ENCODE assay signal across 25 cellular contexts in genomic region chr18:32300914-32301313, GRCh38.
A peak's percentile ranks its signal among the peaks of the same experiment; 100 is the strongest.
DNase-seq lines count a peak whose midpoint lies in the region; ATAC-seq and TF ChIP-seq lines count a peak whose summit lies in the region.
"Had no signal": no experiment of that assay in that cellular context is flagged by ENCODE, and none has a peak within 500 bp of the region (broad histone marks: within the 10 kb centered on the region; RNA-seq: fewer than 3 reads in every experiment).

No MANE protein-coding gene starts in this region.

- H3K4me3 Mint-ChIP-seq in effector memory CD8-positive, alpha-beta T cell, result no peak overlapping the region
- H3K4me3 Mint-ChIP-seq: activated CD4-positive, alpha-beta T cell treated with anti-CD3 and anti-CD28 coated beads for 36 hours; activated naive CD4-positive, alpha-beta T cell treated with anti-CD3 and anti-CD28 coated beads for 36 hours; activated T-cell treated with anti-CD3 and anti-CD28 coated beads, Interleukin-2, amount 50 U/mL, for 72 hours; CD8-positive, alpha-beta memory T cell; central memory CD8-positive, alpha-beta T cell; memory B cell; naive B cell; T-cell had no signal

- no peak for TF ChIP-seq CTCF in IMR-90 (conservative IDR thresholded peaks at IDR 0.05; ENCODE audit: low read depth, low read length)
- no peak for TF ChIP-seq CTCF in lung (IDR thresholded peaks at IDR 0.05; ENCODE audit: control extremely low read depth, extremely low read depth)
- no peak for TF ChIP-seq CTCF in thoracic aorta (IDR thresholded peaks at IDR 0.05)
- no peak for TF ChIP-seq CTCF in transverse colon (IDR thresholded peaks at IDR 0.05)

- H3K27me3 ChIP-seq in IMR-90 (ENCODE audit: control insufficient read depth, insufficient read depth, low read length) (no peaks in the 10 kb centered on the region), lung (ENCODE audit: control insufficient read depth, insufficient read depth) (no peaks in the 10 kb centered on the region), thoracic aorta (replicated peaks; ENCODE audit: insufficient read depth) (no peaks in the 10 kb centered on the region), transverse colon (no peaks in the 10 kb centered on the region)
- H3K27me3 ChIP-seq: right lobe of liver had no signal

- no peak overlapping the region for H3K27ac ChIP-seq in IMR-90 (ENCODE audit: insufficient read depth, low read length)
- peak overlapping the region in 1 of 2 donors; percentile 41 for H3K27ac ChIP-seq in lung (ENCODE audit: low read depth in 1 of 2, low read length in 1 of 2)
- H3K27ac ChIP-seq in thoracic aorta, result peak overlapping the region; percentile 86 to 93
- H3K27ac ChIP-seq in transverse colon, result peak overlapping the region in 2 of 4 donors; percentile 32 to 52
- H3K27ac ChIP-seq: right lobe of liver had no signal

- H3K9ac ChIP-seq in IMR-90 (ENCODE audit: low read depth, low read length), result no peak overlapping the region

- no peaks in the 10 kb centered on the region for H4K20me1 ChIP-seq in IMR-90 (ENCODE audit: insufficient read depth, low read length)

- no peak for ATAC-seq in IMR-90 (ENCODE audit: low read depth)
- ATAC-seq in lung (ENCODE audit: insufficient read depth, low FRiP score), result peak; percentile 37
- ATAC-seq in thoracic aorta (ENCODE audit: insufficient number of reproducible peaks, low FRiP score, low read depth), result no peak
- no peak for ATAC-seq in effector memory CD8-positive, alpha-beta T cell (replicated peaks)
- ATAC-seq: activated CD4-positive, alpha-beta T cell treated with anti-CD3 and anti-CD28 coated beads for 36 hours; activated T-cell treated with anti-CD3 and anti-CD28 coated beads, Interleukin-2, amount 50 U/mL, for 72 hours; right lobe of liver; T-cell had no signal

- H3K36me3 ChIP-seq in IMR-90 (ENCODE audit: control insufficient read depth, insufficient read depth, low read length) (no peaks in the 10 kb centered on the region), lung (ENCODE audit: control insufficient read depth in 2 of 2, insufficient read depth in 2 of 2, low read length in 2 of 2) (peaks cover 0 to 4% of the 10 kb centered on the region in 2 donors), thoracic aorta (peaks cover 3% of the 10 kb centered on the region), transverse colon (no peaks in the 10 kb centered on the region)
- H3K36me3 ChIP-seq: HAP-1, right lobe of liver had no signal

- H2BK5ac ChIP-seq in IMR-90 (ENCODE audit: low read depth, low read length, poor library complexity, severe bottlenecking), result no peak overlapping the region

- no peak overlapping the region for H2AFZ ChIP-seq in IMR-90 (replicated peaks; ENCODE audit: low read length, poor library complexity)

- no CpG with 5 or more reads among the region's 5 CpGs for WGBS in IMR-90 (ENCODE audit: extremely low coverage in 2 of 2, insufficient read length in 1 of 2), 2 experiments
- 79 to 82% methylated on average over 5 of the region's 5 CpGs for WGBS in lung, 2 donors
- 66 to 74% methylated on average over 4 to 5 of the region's 5 CpGs for WGBS in transverse colon (ENCODE audit: low coverage in 1 of 2), 2 donors

- no peak overlapping the region for H3K4me3 ChIP-seq in IMR-90 (ENCODE audit: insufficient read depth, low read depth, low read length)
- H3K4me3 ChIP-seq in lung, result no peak overlapping the region
- peak overlapping the region; percentile 39 for H3K4me3 ChIP-seq in thoracic aorta
- H3K4me3 ChIP-seq in transverse colon, result no peak overlapping the region
- H3K4me3 ChIP-seq: HAP-1, right lobe of liver had no signal

- intact Hi-C loops in IMR-90 (cut with micrococcal nuclease) (loop anchor here (5.0 kb wide), 1 partner anchor 81 kb away; no protein-coding TSS in a partner anchor), transverse colon (cut with DNase I; ENCODE audit: low total_unique reads) (no loop called here)

- DNase-seq in IMR-90, result peak; percentile 26
- DNase-seq in dedifferentiated amniotic fluid mesenchymal stem cell (ENCODE audit: extremely low spot score), result peak; percentile 82
- no peak for DNase-seq in lung (ENCODE audit: low spot score)
- no peak for DNase-seq in thoracic aorta (ENCODE audit: low spot score)
- no peak for DNase-seq in effector memory CD8-positive, alpha-beta T cell
- DNase-seq in NOMO-1 (lab: John Stamatoyannopoulos, UW; ENCODE audit: unreplicated experiment in 2 of 2), result no peak
- no peak for DNase-seq in SW480 (ENCODE audit: low spot score)
- DNase-seq in transverse colon, result no peak
- DNase-seq: activated CD4-positive, alpha-beta T cell treated with anti-CD3 and anti-CD28 coated beads for 36 hours; activated naive CD4-positive, alpha-beta T cell treated with anti-CD3 and anti-CD28 coated beads for 36 hours; activated T-cell treated with anti-CD3 and anti-CD28 coated beads, Interleukin-2, amount 50 U/mL, for 72 hours; anterior cingulate cortex; CD8-positive, alpha-beta memory T cell; glutamatergic neuron; MM.1S; naive B cell; NCI-H2171; NCI-H69; occipital lobe; right lobe of liver; SHP77; T-cell had no signal

- no peak overlapping the region for H2BK120ac ChIP-seq in IMR-90 (ENCODE audit: low read depth, low read length)

- in situ Hi-C loops in IMR-90 (cut with MboI; ENCODE audit: low sequenced_read_pairs), result no loop called here
- in situ Hi-C loops in transverse colon (cut with MboI; ENCODE audit: low pct_ligation_motif_present in 1 of 4, low pct_unique_long_range_greater_than_20kb in 1 of 4, low sequenced_read_pairs in 3 of 4), result no loop called here

- H3K4me1 ChIP-seq in IMR-90 (ENCODE audit: control insufficient read depth, insufficient read depth, low read length), result peaks cover 8% of the 10 kb centered on the region
- peaks cover 0 to 7% of the 10 kb centered on the region in 2 donors for H3K4me1 ChIP-seq in lung (ENCODE audit: control insufficient read depth in 2 of 2, insufficient read depth in 2 of 2, low read length in 2 of 2)
- peaks cover 27 to 45% of the 10 kb centered on the region in 2 donors for H3K4me1 ChIP-seq in thoracic aorta (ENCODE audit: control insufficient read depth in 1 of 2, low read depth in 2 of 2)
- peaks cover 0 to 22% (median 8%) of the 10 kb centered on the region in 4 donors for H3K4me1 ChIP-seq in transverse colon
- H3K4me1 ChIP-seq: HAP-1 had no signal

- no peaks in the 10 kb centered on the region for H3K79me1 ChIP-seq in IMR-90 (ENCODE audit: low read depth in 1 of 2, low read length in 2 of 2)

- H3K23ac ChIP-seq in IMR-90 (ENCODE audit: low read depth, low read length), result no peak overlapping the region

- H2AK9ac ChIP-seq in IMR-90 (replicated peaks; ENCODE audit: low read depth, low read length, poor library complexity), result no peak overlapping the region

- no peak overlapping the region for H3K4me2 ChIP-seq in IMR-90 (ENCODE audit: low read depth, low read length)

- H3K36me3 Mint-ChIP-seq in effector memory CD8-positive, alpha-beta T cell (ENCODE audit: insufficient read depth), result no peaks in the 10 kb centered on the region
- H3K36me3 Mint-ChIP-seq: CD8-positive, alpha-beta memory T cell; memory B cell; naive B cell; T-cell had no signal

- no TSS peak for BruUV-seq in IMR-90 (replicated peaks; lab: Mats Ljungman, UMichigan)

- TF ChIP-seq RAD21 in IMR-90 (IDR thresholded peaks at IDR 0.05; ENCODE audit: low read length), result no peak

- no peaks in the 10 kb centered on the region for H3K9me3 ChIP-seq in IMR-90 (ENCODE audit: control insufficient read depth, insufficient read depth, low read length)
- H3K9me3 ChIP-seq in lung (ENCODE audit: control insufficient read depth in 2 of 2, insufficient read depth in 1 of 2, low read length in 1 of 2), result no peaks in the 10 kb centered on the region
- H3K9me3 ChIP-seq in thoracic aorta, result no peaks in the 10 kb centered on the region
- H3K9me3 ChIP-seq in transverse colon, result no peaks in the 10 kb centered on the region
- H3K9me3 ChIP-seq: HAP-1, right lobe of liver had no signal

- H3K27ac Mint-ChIP-seq in effector memory CD8-positive, alpha-beta T cell, result no peak overlapping the region
- H3K27ac Mint-ChIP-seq: activated CD4-positive, alpha-beta T cell treated with anti-CD3 and anti-CD28 coated beads for 36 hours; activated naive CD4-positive, alpha-beta T cell treated with anti-CD3 and anti-CD28 coated beads for 36 hours; activated T-cell treated with anti-CD3 and anti-CD28 coated beads, Interleukin-2, amount 50 U/mL, for 72 hours; CD8-positive, alpha-beta memory T cell; memory B cell; naive B cell; T-cell had no signal

- H4K5ac ChIP-seq in IMR-90 (ENCODE audit: low read depth, low read length), result no peak overlapping the region

- H3K14ac ChIP-seq in IMR-90 (replicated peaks; ENCODE audit: low read depth, low read length), result no peak overlapping the region

- H3K56ac ChIP-seq in IMR-90 (ENCODE audit: extremely low read depth, insufficient read depth, low read length), result no peak overlapping the region

- TF ChIP-seq POLR2A in IMR-90 (IDR thresholded peaks at IDR 0.05; ENCODE audit: low read depth, low read length) (no peak), transverse colon (IDR thresholded peaks at IDR 0.05) (no peak)

- no peak overlapping the region for H3K18ac ChIP-seq in IMR-90 (ENCODE audit: low read depth, low read length)

- dilution Hi-C loops in IMR-90 (cut with HindIII; ENCODE audit: low sequenced_read_pairs, unreplicated experiment), result no loop called here

- CTCF ChIA-PET in IMR-90 (lab: Yijun Ruan, JAX), result interaction anchor here (0.7 kb wide), 1 partner anchor 52 kb away, joined by 6 read pairs; no protein-coding TSS in a partner anchor

- no peak overlapping the region for H3K4ac ChIP-seq in IMR-90 (ENCODE audit: low read depth, low read length)

- H2BK15ac ChIP-seq in IMR-90 (ENCODE audit: low read depth, low read length), result no peak overlapping the region

- no peak for TF ChIP-seq EP300 in transverse colon (IDR thresholded peaks at IDR 0.05; ENCODE audit: low read depth)

- H2AK5ac ChIP-seq in IMR-90 (ENCODE audit: low read depth, low read length), result no peak overlapping the region

- POLR2A ChIA-PET in IMR-90 (lab: Charles Lee; ENCODE audit: unreplicated experiment), result no interaction called here

- peaks cover 4% of the 10 kb centered on the region; the same call in 1 of the 2 replicates for H3K9me1 ChIP-seq in IMR-90 (ENCODE audit: insufficient read depth, low read length)

- no peak overlapping the region for H2BK20ac ChIP-seq in IMR-90 (ENCODE audit: low read depth, low read length)

- H3K27me3 Mint-ChIP-seq in effector memory CD8-positive, alpha-beta T cell, result peaks cover 11% of the 10 kb centered on the region in 2 donors

- H4K8ac ChIP-seq in IMR-90 (ENCODE audit: low read depth in 2 of 2, low read length in 2 of 2), result no peak overlapping the region

- H3K9me3 Mint-ChIP-seq in effector memory CD8-positive, alpha-beta T cell, result no peaks in the 10 kb centered on the region
- H3K9me3 Mint-ChIP-seq: activated naive CD4-positive, alpha-beta T cell treated with anti-CD3 and anti-CD28 coated beads for 36 hours; activated T-cell treated with anti-CD3 and anti-CD28 coated beads, Interleukin-2, amount 50 U/mL, for 72 hours; central memory CD8-positive, alpha-beta T cell; T-cell had no signal

- no peak overlapping the region for H4K91ac ChIP-seq in IMR-90 (ENCODE audit: insufficient read depth, low read depth, low read length)

- no peaks in the 10 kb centered on the region for H3K4me1 Mint-ChIP-seq in effector memory CD8-positive, alpha-beta T cell (ENCODE audit: low read depth in 2 of 2)
- H3K4me1 Mint-ChIP-seq: CD8-positive, alpha-beta memory T cell; central memory CD8-positive, alpha-beta T cell; memory B cell; naive B cell; T-cell had no signal

Comparison
In these comparisons a context has a peak if more than half of its experiments do, and no peak if none do; other contexts are left out.
1. DNase-seq: peak in IMR-90 (single experiment) and dedifferentiated amniotic fluid mesenchymal stem cell (single experiment); none in lung (single experiment), thoracic aorta (single experiment), effector memory CD8-positive, alpha-beta T cell (0 of 3), NOMO-1 (0 of 2), SW480 (single experiment) and transverse colon (single experiment).